Comparison of ENCODE assay signal across 12 cellular contexts in genomic region chr17:72117470-72117747, GRCh38. TPM values are rescaled to one million over a fixed set of nuclear protein-coding genes. Genes with fewer than 3 reads are reported as not detected.
A peak's percentile ranks its signal among the peaks of the same experiment; 100 is the strongest.
DNase-seq lines count a peak whose midpoint lies in the region; TF ChIP-seq lines count a peak whose summit lies in the region.
"Had no signal": no experiment of that assay in that cellular context is flagged by ENCODE, and none has a peak within 500 bp of the region (broad histone marks: within the 10 kb centered on the region; RNA-seq: fewer than 3 reads in every experiment).

No MANE protein-coding gene starts in this region.

- H3K4me3 Mint-ChIP-seq in endodermal cell, result peak overlapping the region; percentile 42
- H3K4me3 Mint-ChIP-seq: immature natural killer cell had no signal

- H3K36me3 Mint-ChIP-seq in endodermal cell (ENCODE audit: low read depth), result no peaks in the 10 kb centered on the region
- H3K36me3 Mint-ChIP-seq: immature natural killer cell had no signal

- H3K27me3 Mint-ChIP-seq in endodermal cell (ENCODE audit: insufficient read depth), result peaks cover 94% of the 10 kb centered on the region

- H3K9me3 ChIP-seq in adipocyte (ENCODE audit: control insufficient read depth, low read length) (no peaks in the 10 kb centered on the region), endodermal cell (ENCODE audit: control insufficient read depth, low read length) (no peaks in the 10 kb centered on the region), mucosa of stomach (ENCODE audit: control insufficient read depth, low read length) (no peaks in the 10 kb centered on the region), thyroid gland (no peaks in the 10 kb centered on the region)
- no peaks in the 10 kb centered on the region for H3K9me3 ChIP-seq in effector memory CD4-positive, alpha-beta T cell (ENCODE audit: control insufficient read depth, low read length)

- H3K4me1 Mint-ChIP-seq in endodermal cell, result peaks cover 25% of the 10 kb centered on the region

- no peak overlapping the region for H3K27ac ChIP-seq in endodermal cell (ENCODE audit: low read depth, low read length)
- H3K27ac ChIP-seq in thyroid gland, result no peak overlapping the region
- no peak overlapping the region for H3K27ac ChIP-seq in effector memory CD4-positive, alpha-beta T cell (ENCODE audit: insufficient read depth, low read length, poor library complexity, severe bottlenecking)

- no peak overlapping the region for H3K27ac Mint-ChIP-seq in endodermal cell
- H3K27ac Mint-ChIP-seq: immature natural killer cell had no signal

- DNase-seq in adipocyte (ENCODE audit: low read depth), result no peak
- no peak for DNase-seq in endodermal cell
- no peak for DNase-seq in thyroid gland
- DNase-seq in NK-92 (lab: John Stamatoyannopoulos, UW; ENCODE audit: unreplicated experiment), result no peak
- DNase-seq in NCI-H146 treated with DMSO at 0.1 percent for 48 hours (lab: John Stamatoyannopoulos, UW; ENCODE audit: unreplicated experiment), result no peak
- DNase-seq in effector memory CD4-positive, alpha-beta T cell, result no peak
- DNase-seq: dermis blood vessel endothelial cell, immature natural killer cell, Kasumi-1, NCI-H345, RPMI8226 had no signal

- no peak for TF ChIP-seq POLR2A in thyroid gland (IDR thresholded peaks at IDR 0.05)

- no peaks in the 10 kb centered on the region for H3K9me3 Mint-ChIP-seq in endodermal cell

- TF ChIP-seq CTCF in endodermal cell (conservative IDR thresholded peaks at IDR 0.05) (no peak), thyroid gland (IDR thresholded peaks at IDR 0.05) (no peak)

- H3K9ac ChIP-seq in adipocyte (ENCODE audit: low read length), result no peak overlapping the region
- H3K9ac ChIP-seq in endodermal cell (ENCODE audit: extremely low read depth, low read length, poor library complexity, severe bottlenecking), result no peak overlapping the region
- H3K9ac ChIP-seq in mucosa of stomach (ENCODE audit: low read length), result peak overlapping the region; percentile 31

- H3K36me3 ChIP-seq in adipocyte (ENCODE audit: control insufficient read depth, insufficient read depth, low read length, severe bottlenecking) (no peaks in the 10 kb centered on the region), endodermal cell (ENCODE audit: control insufficient read depth, insufficient read depth, low read length) (no peaks in the 10 kb centered on the region), mucosa of stomach (ENCODE audit: control insufficient read depth, insufficient read depth, low read length) (no peaks in the 10 kb centered on the region), thyroid gland (no peaks in the 10 kb centered on the region)
- no peaks in the 10 kb centered on the region for H3K36me3 ChIP-seq in effector memory CD4-positive, alpha-beta T cell (ENCODE audit: control insufficient read depth, insufficient read depth, low read length)

- intact Hi-C loops in thyroid gland (cut with DNase I), result loop anchor here (5.0 kb wide), 1 partner anchor 645 kb away; no protein-coding TSS in a partner anchor

- H3K27me3 ChIP-seq in adipocyte (replicated peaks; ENCODE audit: control insufficient read depth, insufficient read depth, low read length), result peaks cover 29% of the 10 kb centered on the region
- H3K27me3 ChIP-seq in endodermal cell (ENCODE audit: control insufficient read depth, insufficient read depth, low read length, poor library complexity, severe bottlenecking), result peaks cover 93% of the 10 kb centered on the region
- peaks cover 63% of the 10 kb centered on the region for H3K27me3 ChIP-seq in mucosa of stomach (ENCODE audit: control insufficient read depth, insufficient read depth, low read length)
- no peaks in the 10 kb centered on the region for H3K27me3 ChIP-seq in thyroid gland
- peaks cover 28% of the 10 kb centered on the region for H3K27me3 ChIP-seq in effector memory CD4-positive, alpha-beta T cell (replicated peaks; ENCODE audit: control insufficient read depth, insufficient read depth, low read length, poor library complexity, severe bottlenecking)

- WGBS in endodermal cell (ENCODE audit: insufficient coverage in 1 of 2, insufficient read length in 1 of 2), 2 experiments, result 0 to 5% methylated on average over 4 to 11 of the region's 12 CpGs
- 4 to 17% methylated on average over 1 to 12 of the region's 12 CpGs for WGBS in thyroid gland, 2 donors

- peaks cover 24% of the 10 kb centered on the region for H3K4me1 ChIP-seq in adipocyte (ENCODE audit: control insufficient read depth, insufficient read depth, low read length)
- peaks cover 9% of the 10 kb centered on the region for H3K4me1 ChIP-seq in endodermal cell (ENCODE audit: control insufficient read depth, insufficient read depth, low read length)
- H3K4me1 ChIP-seq in mucosa of stomach (ENCODE audit: control insufficient read depth, insufficient read depth, low read length), result peaks cover 23% of the 10 kb centered on the region
- peaks cover 5 to 19% of the 10 kb centered on the region in 2 donors for H3K4me1 ChIP-seq in thyroid gland
- peaks cover 4% of the 10 kb centered on the region for H3K4me1 ChIP-seq in effector memory CD4-positive, alpha-beta T cell (ENCODE audit: control insufficient read depth, insufficient read depth, low read length, poor library complexity, severe bottlenecking)

- H3K4me3 ChIP-seq in adipocyte (ENCODE audit: low read length) (peak overlapping the region; percentile 77), endodermal cell (ENCODE audit: low read length) (peak overlapping the region; percentile 59), mucosa of stomach (ENCODE audit: low read length) (peak overlapping the region; percentile 33), thyroid gland (replicated peaks in 1 of 3) (peak overlapping the region in 2 of 3 donors; percentile 28 to 33)
- no peak overlapping the region for H3K4me3 ChIP-seq in effector memory CD4-positive, alpha-beta T cell (ENCODE audit: insufficient read depth, low read depth, low read length, poor library complexity, severe bottlenecking)

RNA-seq across cellular contexts. Expression of gene SOX9, which starts 3.4 kb away (rescaled TPM):
- total RNA-seq in endodermal cell, result 1 to 10 TPM in 1 of 2 donors, under 1 TPM in 1; 0.46 to 1.3 TPM
- 35.3 TPM for polyA plus RNA-seq in endodermal cell (2013, experiment 1 of 2)
- 32.2 TPM for polyA plus RNA-seq in endodermal cell (2013, experiment 2 of 2)
- total RNA-seq in thyroid gland, result 10 to 100 TPM; 15.5 to 32.6 (median 23.3) TPM
- polyA plus RNA-seq: immature natural killer cell had no signal

Comparison
In these comparisons a context has a peak if more than half of its experiments do, and no peak if none do; other contexts are left out.
1. RNA of gene SOX9, which starts 3.4 kb away (total RNA-seq): 15.5 to 32.6 TPM in thyroid gland; 0.46 to 1.3 TPM in endodermal cell; every median in the first group is over 4 times any median in the second.